Comparison of ENCODE assay signal across 1 cellular context in genomic region chr14:102525213-102526143, GRCh38.
TF ChIP-seq lines count a peak whose summit lies in the region.

No MANE protein-coding gene starts in this region.

TF ChIP-seq in HEK293, 187 proteins besides CTCF, POLR2A, EP300 and RAD21 (continued from another document and continues in another):
- TF ChIP-seq ZNF449 (tag by site-specific recombination; IDR thresholded peaks at IDR 0.05) = no peak
- TF ChIP-seq ZSCAN5A (tag by site-specific recombination; IDR thresholded peaks at IDR 0.05) = no peak
- peak; percentile 76 for TF ChIP-seq ZNF639 (tag by site-specific recombination; IDR thresholded peaks at IDR 0.05)
- TF ChIP-seq ZNF658 (tag by site-specific recombination; IDR thresholded peaks at IDR 0.05) = no peak
- no peak for TF ChIP-seq ZNF121 (tag by site-specific recombination; IDR thresholded peaks at IDR 0.05)
- TF ChIP-seq PRDM4 (tag by site-specific recombination; IDR thresholded peaks at IDR 0.05) = no peak
- TF ChIP-seq ZNF843 (tag by site-specific recombination; IDR thresholded peaks at IDR 0.05) = peak; percentile 46; the same call in 1 of the 2 replicates
- no peak for TF ChIP-seq FEZF1 (tag by site-specific recombination; IDR thresholded peaks at IDR 0.05)
- peak; percentile 89 for TF ChIP-seq ZXDB (tag by site-specific recombination; IDR thresholded peaks at IDR 0.05)
- TF ChIP-seq ZNF624 (tag by site-specific recombination; IDR thresholded peaks at IDR 0.05) = no peak
- peak; percentile 45; the same call in 1 of the 2 replicates for TF ChIP-seq ZNF24 (tag by site-specific recombination; IDR thresholded peaks at IDR 0.05)
- no peak for TF ChIP-seq ZNF169 (tag by site-specific recombination; IDR thresholded peaks at IDR 0.05)
- TF ChIP-seq HOXD13 (CRISPR knock-in tag; IDR thresholded peaks at IDR 0.05; ENCODE audit: borderline replicate concordance) = no peak
- 0 out of 2 replicates have a peak, but pooled peaks have one; percentile 50 for TF ChIP-seq ZNF501 (tag by site-specific recombination; IDR thresholded peaks at IDR 0.05)
- TF ChIP-seq ZFP3 (tag by site-specific recombination; IDR thresholded peaks at IDR 0.05; ENCODE audit: low read depth) = no peak
- no peak for TF ChIP-seq ZNF629 (tag by site-specific recombination; IDR thresholded peaks at IDR 0.05)
- no peak for TF ChIP-seq ZNF596 (tag by site-specific recombination; IDR thresholded peaks at IDR 0.05)
- TF ChIP-seq SETDB1 (IDR thresholded peaks at IDR 0.05; ENCODE audit: insufficient read length, low read length) = no peak
- TF ChIP-seq ZFP69B (tag by site-specific recombination; IDR thresholded peaks at IDR 0.05) = no peak; the same call in 1 of the 2 replicates
- no peak; the same call in 1 of the 2 replicates for TF ChIP-seq ZBTB7A (tag by site-specific recombination; IDR thresholded peaks at IDR 0.05; ENCODE audit: low read depth)
- no peak for TF ChIP-seq GLIS2 (tag by site-specific recombination; IDR thresholded peaks at IDR 0.05)
- TF ChIP-seq ZNF155 (tag by site-specific recombination; IDR thresholded peaks at IDR 0.05) = peak; percentile 73; the same call in 1 of the 2 replicates
- no peak for TF ChIP-seq HOXA7 (CRISPR knock-in tag; IDR thresholded peaks at IDR 0.05; ENCODE audit: borderline replicate concordance)
- TF ChIP-seq ZNF2 (tag by site-specific recombination; IDR thresholded peaks at IDR 0.05) = peak; percentile 56
- TF ChIP-seq MYNN (tag by site-specific recombination; IDR thresholded peaks at IDR 0.05; ENCODE audit: borderline replicate concordance) = peak; percentile 57; the same call in 1 of the 2 replicates
- TF ChIP-seq ZNF37A (tag by site-specific recombination; IDR thresholded peaks at IDR 0.05) = no peak
- TF ChIP-seq ZNF391 (tag by site-specific recombination; IDR thresholded peaks at IDR 0.05; ENCODE audit: borderline replicate concordance, low read depth) = 0 out of 2 replicates have a peak, but pooled peaks have one; percentile 53
- no peak for TF ChIP-seq ZSCAN30 (tag by site-specific recombination; IDR thresholded peaks at IDR 0.05)
- peak; percentile 52; the same call in 1 of the 2 replicates for TF ChIP-seq ZBTB1 (tag by site-specific recombination; IDR thresholded peaks at IDR 0.05)
- no peak for TF ChIP-seq ZBTB26 (tag by site-specific recombination; optimal IDR thresholded peaks at IDR 0.05)
- TF ChIP-seq ZNF580 (tag by site-specific recombination; IDR thresholded peaks at IDR 0.05) = 0 out of 2 replicates have a peak, but pooled peaks have one; percentile 54
- peak; percentile 16; the same call in 1 of the 2 replicates for TF ChIP-seq KLF1 (tag by site-specific recombination; IDR thresholded peaks at IDR 0.05)
- peak; percentile 80 for TF ChIP-seq WT1 (tag by site-specific recombination; IDR thresholded peaks at IDR 0.05)
- TF ChIP-seq ATF2 (tag by site-specific recombination; IDR thresholded peaks at IDR 0.05; ENCODE audit: low read depth) = no peak
- no peak for TF ChIP-seq ZNF302 (tag by site-specific recombination; IDR thresholded peaks at IDR 0.05; ENCODE audit: low read depth)
- TF ChIP-seq RBAK (tag by site-specific recombination; IDR thresholded peaks at IDR 0.05) = no peak
- peak; percentile 78; the same call in 1 of the 2 replicates for TF ChIP-seq GLI4 (tag by site-specific recombination; IDR thresholded peaks at IDR 0.05)
- no peak for TF ChIP-seq ZBTB48 (tag by site-specific recombination; IDR thresholded peaks at IDR 0.05)
- peak; percentile 22; the same call in 1 of the 2 replicates for TF ChIP-seq ZNF398 (tag by site-specific recombination; IDR thresholded peaks at IDR 0.05)
- TF ChIP-seq YY1 (tag by site-specific recombination; IDR thresholded peaks at IDR 0.05) = no peak
- no peak for TF ChIP-seq GLI2 (tag by site-specific recombination; IDR thresholded peaks at IDR 0.05; ENCODE audit: borderline replicate concordance, low read depth)
- TF ChIP-seq ZNF645 (tag by site-specific recombination; IDR thresholded peaks at IDR 0.05) = no peak
- no peak for TF ChIP-seq MEIS1 (CRISPR knock-in tag; IDR thresholded peaks at IDR 0.05; ENCODE audit: borderline replicate concordance)
- 0 out of 2 replicates have a peak, but pooled peaks have one; percentile 69 for TF ChIP-seq SALL2 (tag by site-specific recombination; IDR thresholded peaks at IDR 0.05; ENCODE audit: borderline replicate concordance)
- TF ChIP-seq EGR2 (tag by site-specific recombination; IDR thresholded peaks at IDR 0.05; ENCODE audit: low read depth) = peak; percentile 42
- TF ChIP-seq BCL11B (tag by site-specific recombination; IDR thresholded peaks at IDR 0.05; ENCODE audit: low read depth) = no peak
- no peak for TF ChIP-seq TCF7L2 (IDR thresholded peaks at IDR 0.05; ENCODE audit: borderline replicate concordance, low read depth, low read length)
- TF ChIP-seq TRIM28 (IDR thresholded peaks at IDR 0.05; ENCODE audit: borderline replicate concordance, low read length) = no peak
- TF ChIP-seq ZNF16 (tag by site-specific recombination; IDR thresholded peaks at IDR 0.05; ENCODE audit: low read depth) = no peak
- TF ChIP-seq ZNF114 (tag by site-specific recombination; IDR thresholded peaks at IDR 0.05) = no peak
- no peak for TF ChIP-seq ZSCAN18 (tag by site-specific recombination; IDR thresholded peaks at IDR 0.05)
- peak; percentile 20; the same call in 1 of the 2 replicates for TF ChIP-seq SP3 (tag by site-specific recombination; IDR thresholded peaks at IDR 0.05)
- TF ChIP-seq BCL11A (tag by site-specific recombination; IDR thresholded peaks at IDR 0.05; ENCODE audit: low read depth) = no peak
- TF ChIP-seq ZNF670 (tag by site-specific recombination; IDR thresholded peaks at IDR 0.05; ENCODE audit: low read depth) = no peak; the same call in 1 of the 2 replicates
- TF ChIP-seq ZNF623 (tag by site-specific recombination; IDR thresholded peaks at IDR 0.05) = no peak; the same call in 1 of the 2 replicates
- TF ChIP-seq KLF8 (tag by site-specific recombination; IDR thresholded peaks at IDR 0.05) = peak; percentile 58
